Comparison of ENCODE assay signal across 16 cellular contexts in the genomic region with DNA sequence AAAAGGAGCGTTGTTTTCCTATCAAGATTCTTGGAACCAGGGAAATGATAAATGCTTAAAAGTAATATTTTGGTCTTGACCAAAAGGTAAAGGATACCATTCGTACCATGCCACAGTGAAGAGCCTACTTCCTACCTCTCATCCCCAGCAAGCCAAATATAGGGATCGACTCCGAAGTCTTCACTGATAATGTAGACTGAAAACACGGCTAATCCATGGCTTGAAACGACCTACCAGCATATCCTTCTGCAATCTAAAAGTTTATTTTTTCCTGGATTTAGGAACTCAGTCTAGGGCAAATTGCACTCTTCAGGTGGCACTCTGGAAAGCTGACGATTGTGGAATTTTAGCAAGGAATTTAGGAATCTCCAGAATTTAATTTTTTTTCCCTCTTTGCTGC. TPM values are rescaled to one million over a fixed set of nuclear protein-coding genes. Genes with fewer than 3 reads are reported as not detected.
DNase-seq lines count a peak whose midpoint lies in the region; ATAC-seq and TF ChIP-seq lines count a peak whose summit lies in the region.
"Had no signal": no experiment of that assay in that cellular context is flagged by ENCODE, and none has a peak within 500 bp of the region (broad histone marks: within the 10 kb centered on the region; RNA-seq: fewer than 3 reads in every experiment).

No MANE protein-coding gene starts in this region.

- no peak overlapping the region for H2BK120ac ChIP-seq in mesenchymal stem cell (ENCODE audit: low read depth, low read length)

- H2BK12ac ChIP-seq in mesenchymal stem cell (ENCODE audit: low read length in 2 of 2), result no peak overlapping the region

- H3K9me3 Mint-ChIP-seq in GM23338 (no peaks in the 10 kb centered on the region), brain (peaks cover 0 to 3% (median 0%) of the 10 kb centered on the region in 5 experiments)

- H3K4me3 ChIP-seq in GM23338 (no peak overlapping the region), mesenchymal stem cell (ENCODE audit: insufficient read depth in 1 of 2, low read depth in 1 of 2, low read length in 2 of 2) (peak overlapping the region in 1 of 2 experiments; percentile 81), smooth muscle cell (no peak overlapping the region)
- H3K4me3 ChIP-seq: BLaER1 treated with 17β-estradiol and CSF1 and Interleukin-3, amounts not matched to agents 10 nM and 100 nM; K562 had no signal

- WGBS in mesenchymal stem cell, result 98% methylated on average over 6 of the region's 7 CpGs
- 90% methylated on average over 7 of the region's 7 CpGs for WGBS in smooth muscle cell (ENCODE audit: low lambda C conversion rate)

- H4K8ac ChIP-seq in mesenchymal stem cell (ENCODE audit: low read length), result no peak overlapping the region

- no peak overlapping the region for H3K23ac ChIP-seq in mesenchymal stem cell (ENCODE audit: low read length in 2 of 2)

- no peak overlapping the region for H2AK5ac ChIP-seq in mesenchymal stem cell (ENCODE audit: low read length, severe bottlenecking)

- H3K27ac ChIP-seq in GM23338 (ENCODE audit: low read depth) (no peak overlapping the region), mesenchymal stem cell (ENCODE audit: low read length, poor library complexity, severe bottlenecking) (no peak overlapping the region), smooth muscle cell (ENCODE audit: low read depth) (no peak overlapping the region)
- H3K27ac ChIP-seq: BLaER1 treated with 17β-estradiol and CSF1 and Interleukin-3, amounts not matched to agents 10 nM and 100 nM; GM23248 had no signal

- no peak overlapping the region for H3K14ac ChIP-seq in mesenchymal stem cell (ENCODE audit: low read length in 2 of 2)

- H3K36me3 ChIP-seq in GM23338 (ENCODE audit: insufficient read depth), result no peaks in the 10 kb centered on the region
- H3K36me3 ChIP-seq in mesenchymal stem cell (ENCODE audit: control insufficient read depth in 1 of 2, insufficient read depth in 2 of 2, low read depth in 1 of 2, low read length in 2 of 2), result no peaks in the 10 kb centered on the region
- no peaks in the 10 kb centered on the region for H3K36me3 ChIP-seq in smooth muscle cell (ENCODE audit: low read depth)
- H3K36me3 ChIP-seq: BLaER1 treated with 17β-estradiol and CSF1 and Interleukin-3, amounts not matched to agents 10 nM and 100 nM had no signal

- peaks cover 33% of the 10 kb centered on the region for H3K27me3 Mint-ChIP-seq in GM23338 (ENCODE audit: insufficient read depth, low read depth, poor library complexity)
- H3K27me3 Mint-ChIP-seq in brain, result peaks cover 37% of the 10 kb centered on the region

- H3K36me3 Mint-ChIP-seq in GM23338 (ENCODE audit: low read depth), result no peaks in the 10 kb centered on the region
- no peaks in the 10 kb centered on the region for H3K36me3 Mint-ChIP-seq in brain

- H3K4me3 Mint-ChIP-seq in GM23338 (no peak overlapping the region), brain (peak overlapping the region in 3 of 5 experiments; percentile 94 to 99 (median 95))

- no peak for ATAC-seq in GM23338
- ATAC-seq: HCT116, K562 had no signal

- H3K9ac ChIP-seq in mesenchymal stem cell (ENCODE audit: low read length) (no peak overlapping the region), smooth muscle cell (ENCODE audit: low read depth) (no peak overlapping the region)
- H3K9ac ChIP-seq: BLaER1 treated with 17β-estradiol and CSF1 and Interleukin-3, amounts not matched to agents 10 nM and 100 nM; GM23248 had no signal

- TF ChIP-seq CTCF in GM23338 (conservative IDR thresholded peaks at IDR 0.05; ENCODE audit: low read depth in 2 of 2) (no peak), brain (conservative IDR thresholded peaks at IDR 0.05) (no peak), smooth muscle cell (IDR thresholded peaks at IDR 0.05; ENCODE audit: borderline replicate concordance, insufficient read depth, poor library complexity, severe bottlenecking) (no peak)

- H3K79me2 ChIP-seq in GM23338 (replicated peaks; ENCODE audit: insufficient read depth) (no peaks in the 10 kb centered on the region), smooth muscle cell (ENCODE audit: low read depth) (peaks cover 24% of the 10 kb centered on the region)

- no peaks in the 10 kb centered on the region for H3K9me2 ChIP-seq in GM23338 (ENCODE audit: insufficient read depth)

- H3K27me3 ChIP-seq in GM23338 (ENCODE audit: insufficient read depth), result peaks cover 44% of the 10 kb centered on the region
- H3K27me3 ChIP-seq in mesenchymal stem cell (ENCODE audit: control insufficient read depth in 1 of 2, insufficient read depth in 1 of 2, low read length in 2 of 2), result peaks cover 4 to 21% of the 10 kb centered on the region in 2 experiments
- H3K27me3 ChIP-seq in smooth muscle cell (ENCODE audit: low read depth), result no peaks in the 10 kb centered on the region

- peak overlapping the region; percentile 33 for H2BK15ac ChIP-seq in mesenchymal stem cell (ENCODE audit: low read depth, poor library complexity, severe bottlenecking)

- H3K27ac Mint-ChIP-seq in GM23338, result no peak overlapping the region
- H3K27ac Mint-ChIP-seq in brain, result peak overlapping the region in 3 of 5 experiments; percentile 98 to 100 (median 99)

- H4K20me1 ChIP-seq in GM23338 (replicated peaks; ENCODE audit: insufficient read depth) (0 out of 2 replicates have a peak, but pooled peaks cover 4% of the 10 kb centered on the region), smooth muscle cell (ENCODE audit: low read depth) (peaks cover 7% of the 10 kb centered on the region)

- no peaks in the 10 kb centered on the region for H3K79me1 ChIP-seq in mesenchymal stem cell (replicated peaks; ENCODE audit: low read length, poor library complexity, severe bottlenecking)

- H3K4me2 ChIP-seq in GM23338 (peak overlapping the region; percentile 94; the same call in 1 of the 2 replicates), mesenchymal stem cell (ENCODE audit: low read length, poor library complexity, severe bottlenecking) (no peak overlapping the region), smooth muscle cell (peak overlapping the region; percentile 91)
- H3K4me2 ChIP-seq: BLaER1 treated with 17β-estradiol and CSF1 and Interleukin-3, amounts not matched to agents 10 nM and 100 nM had no signal

- H4K91ac ChIP-seq in mesenchymal stem cell (ENCODE audit: low read length), result no peak overlapping the region

- DNase-seq in GM23338 (ENCODE audit: low spot score) (no peak), mesenchymal stem cell (no peak), smooth muscle cell (lab: John Stamatoyannopoulos, UW; ENCODE audit: unreplicated experiment) (no peak), occipital lobe (lab: John Stamatoyannopoulos, UW) (no peak), dedifferentiated amniotic fluid mesenchymal stem cell (ENCODE audit: extremely low spot score) (no peak), NCI-H510A treated with DMSO at 0.1 percent for 48 hours (lab: John Stamatoyannopoulos, UW) (no peak), HT-29 (ENCODE audit: low spot score) (no peak)
- DNase-seq: GF-D8, NCI-H2029, NCI-H2171, RPMI8226 had no signal

- peaks cover 38% of the 10 kb centered on the region for H3K4me1 ChIP-seq in GM23338 (ENCODE audit: insufficient read depth)
- H3K4me1 ChIP-seq in mesenchymal stem cell (ENCODE audit: control insufficient read depth, insufficient read depth, low read depth, low read length), result peaks cover 2% of the 10 kb centered on the region
- H3K4me1 ChIP-seq in smooth muscle cell (ENCODE audit: low read depth), result peaks cover 38% of the 10 kb centered on the region

- no peak overlapping the region for H3K18ac ChIP-seq in mesenchymal stem cell (ENCODE audit: low read depth in 1 of 2, low read length in 2 of 2)

- H3K9me3 ChIP-seq in mesenchymal stem cell (ENCODE audit: control insufficient read depth, low read length), result no peaks in the 10 kb centered on the region
- no peaks in the 10 kb centered on the region for H3K9me3 ChIP-seq in smooth muscle cell (replicated peaks; ENCODE audit: low read depth)

- no peak overlapping the region for H2BK5ac ChIP-seq in mesenchymal stem cell (ENCODE audit: low read depth, low read length, poor library complexity, severe bottlenecking)

- H3K4ac ChIP-seq in mesenchymal stem cell (ENCODE audit: low read depth in 1 of 2, low read length in 2 of 2), result no peak overlapping the region

- H3K4me1 Mint-ChIP-seq in GM23338 (peaks cover 35% of the 10 kb centered on the region), brain (peaks cover 56% of the 10 kb centered on the region)

- H3F3A ChIP-seq in GM23338 (replicated peaks; ENCODE audit: low read depth) (no peaks in the 10 kb centered on the region), smooth muscle cell (ENCODE audit: low read depth) (peaks cover 5% of the 10 kb centered on the region)

- H2AFZ ChIP-seq in GM23338, result peak overlapping the region; percentile 19; the same call in 1 of the 2 replicates
- H2AFZ ChIP-seq in mesenchymal stem cell (ENCODE audit: low read depth, low read length), result no peak overlapping the region
- H2AFZ ChIP-seq in smooth muscle cell (ENCODE audit: low read depth), result no peak overlapping the region

RNA-seq across cellular contexts. Expression of gene SEMA6D, which starts 1.9 kb away (rescaled TPM):
- 0.97 and 4.0 TPM in 2 replicates for total RNA-seq in GM23338 (2014; rRNA removed; shearing (Covaris generic))
- 0.37 and 0.64 TPM in 2 replicates for polyA plus RNA-seq in GM23338 (2016; fragmentation: Nextera tagmentation; extraction: Ambion mirVana)
- 10.2 TPM for polyA plus RNA-seq in brain (ENCODE audit: insufficient read depth, low read depth, low replicate concordance)
- 20.3 TPM for polyA plus RNA-seq in mesenchymal stem cell (2013, experiment 1 of 2)
- 19.3 TPM for polyA plus RNA-seq in mesenchymal stem cell (2013, experiment 2 of 2)
- total RNA-seq in smooth muscle cell, result 44.9 and 63.6 TPM in 2 replicates
- 31.4 and 32.4 TPM in 2 replicates for polyA plus RNA-seq in smooth muscle cell
- 49.8 TPM for total RNA-seq in occipital lobe
- total RNA-seq in HT-29 (2014; rRNA removed; shearing (Covaris generic)), result not detected in 2 replicates
- total RNA-seq: K562 had no signal
- polyA plus RNA-seq: K562 had no signal
